Comparison of ENCODE assay signal across 8 cellular contexts in the genomic region with DNA sequence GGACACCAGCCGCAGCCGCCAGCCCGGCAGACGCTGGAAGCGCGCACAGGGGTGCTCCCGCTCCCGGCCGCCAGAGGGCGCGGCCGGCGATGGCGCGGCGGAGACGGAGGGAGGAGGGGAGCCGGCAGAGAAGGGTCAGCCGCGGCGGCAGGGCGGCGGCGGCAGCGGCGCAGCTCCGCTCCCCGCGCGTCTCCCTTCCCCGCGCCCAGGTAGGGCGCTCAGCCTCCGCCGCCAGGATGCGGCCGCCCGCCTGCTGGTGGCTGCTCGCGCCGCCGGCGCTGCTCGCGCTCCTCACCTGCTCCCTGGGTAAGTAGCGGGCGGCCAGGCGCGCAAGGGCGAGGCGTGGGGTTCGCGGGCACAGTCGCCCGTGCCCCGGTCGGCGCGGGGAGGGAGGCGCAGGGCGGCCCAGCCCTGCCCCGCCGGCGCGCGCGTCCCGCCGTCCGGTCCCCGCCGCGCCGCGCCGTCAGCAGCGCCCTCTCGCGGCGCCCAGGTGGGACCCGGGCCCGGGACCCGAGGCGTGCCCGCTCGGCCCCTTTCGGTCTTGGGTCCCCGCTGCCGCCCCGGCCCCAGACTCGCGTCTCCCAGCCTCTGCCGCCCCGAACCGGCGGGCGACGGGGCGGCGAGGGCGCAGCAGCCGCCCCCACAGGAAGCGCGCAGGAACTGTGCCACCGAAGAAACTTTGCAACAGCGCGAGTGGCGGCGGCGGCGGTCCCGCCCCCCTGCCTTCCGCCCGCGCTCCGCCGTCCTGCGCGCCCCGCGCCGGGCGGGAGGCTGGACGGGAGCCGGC. TPM values are rescaled to one million over a fixed set of nuclear protein-coding genes. Genes with fewer than 3 reads are reported as not detected.
DNase-seq lines count a peak whose midpoint lies in the region; ATAC-seq, FAIRE-seq and TF ChIP-seq lines count a peak whose summit lies in the region.

A gene (plus strand): TSS at position 127 of the 787 bp plus-strand sequence. CDS start 110 bp downstream, at position 237.

- H3K4me3 ChIP-seq in right atrium auricular region, result peak within 1 kb of the TSS; percentile 73 to 84

- ATAC-seq in T-helper 17 cell, result peak; percentile 83

- H3K27me3 Mint-ChIP-seq in HFFc6 (ENCODE audit: insufficient read depth), result no peaks in the 10 kb centered on the region
- peaks cover 4% of the 10 kb centered on the region for H3K27me3 Mint-ChIP-seq in T-helper 17 cell

- H3K36me3 ChIP-seq in right atrium auricular region, result no peaks in the 10 kb centered on the region

- peaks cover 47% of the 10 kb centered on the region for H3K4me1 Mint-ChIP-seq in HFFc6 (ENCODE audit: low read depth)
- H3K4me1 Mint-ChIP-seq in T-helper 17 cell, result peaks cover 28% of the 10 kb centered on the region

- H3K27ac ChIP-seq in angular gyrus (ENCODE audit: low read depth, low read length), result peak within 1 kb of the TSS; percentile 91
- H3K27ac ChIP-seq in right atrium auricular region, result peak within 1 kb of the TSS; percentile 93 to 94

- no peaks in the 10 kb centered on the region for H3K27me3 ChIP-seq in right atrium auricular region

- no peak for FAIRE-seq in urothelium cell line (lab: Jason Lieb, UNC)

- H3K9me3 Mint-ChIP-seq in HFFc6, result no peaks in the 10 kb centered on the region

- peak within 1 kb of the TSS; percentile 62 for H3K27ac Mint-ChIP-seq in HFFc6
- H3K27ac Mint-ChIP-seq in T-helper 17 cell, result peak within 1 kb of the TSS; percentile 87

- H3K4me3 Mint-ChIP-seq in HFFc6 (peak within 1 kb of the TSS; percentile 82), T-helper 17 cell (peak within 1 kb of the TSS; percentile 93)

- H3K4me1 ChIP-seq in right atrium auricular region, result peaks cover 0 to 42% of the 10 kb centered on the region in 2 donors

- no peaks in the 10 kb centered on the region for H3K9me3 ChIP-seq in T-helper 17 cell (ENCODE audit: control insufficient read depth, low read length, poor library complexity, severe bottlenecking)
- no peaks in the 10 kb centered on the region for H3K9me3 ChIP-seq in right atrium auricular region

- peak; percentile 86 for TF ChIP-seq CTCF in GM12873 (IDR thresholded peaks at IDR 0.05; ENCODE audit: insufficient read depth, low read depth, low read length, missing control alignments)
- peak; percentile 93 for TF ChIP-seq CTCF in HFFc6 (IDR thresholded peaks at IDR 0.05)
- peak; percentile 72 to 88 for TF ChIP-seq CTCF in right atrium auricular region (IDR thresholded peaks at IDR 0.05)

- H3K36me3 Mint-ChIP-seq in HFFc6 (ENCODE audit: low read depth) (no peaks in the 10 kb centered on the region), T-helper 17 cell (ENCODE audit: low read depth) (peaks cover 4% of the 10 kb centered on the region)

- peak; percentile 48 for DNase-seq in HFFc6
- peak; percentile 83 for DNase-seq in NAMALWA (ENCODE audit: low spot score)
- peak; percentile 73 to 80 (median 76) for DNase-seq in T-helper 17 cell
- peak; percentile 68 for DNase-seq in right atrium auricular region (ENCODE audit: low spot score)
- DNase-seq in pulmonary artery endothelial cell (ENCODE audit: low read depth, low spot score), result peak; percentile 32
- peak; percentile 87 for DNase-seq in urothelium cell line (ENCODE audit: low spot score)

RNA-seq across cellular contexts. Expression of the gene that starts here (rescaled TPM):
- total RNA-seq in HFFc6 (2021; fragmentation: NEBNext Ultra II Directional; extraction: Animal tissue kit (Norgen Biotek cat#: 25700)), result 1 to 10 TPM; 5.0 to 7.5 (median 6.9) TPM
- total RNA-seq in T-helper 17 cell, result 1 to 10 TPM; 5.0 to 6.2 TPM
- total RNA-seq in right atrium auricular region, result 10 to 100 TPM; 18.2 to 40.2 TPM
- total RNA-seq in pulmonary artery endothelial cell, result 18.9 and 20.2 TPM in 2 replicates

Comparison
In these comparisons a context has a peak if more than half of its experiments do, and no peak if none do; other contexts are left out.
1. Peak in every context shown above with its lines: DNase-seq, ATAC-seq, H3K4me3 ChIP-seq and H3K27ac ChIP-seq.
2. DNase-seq: peak in every context shown above with its lines; median percentile 87 in urothelium cell line; 83 in NAMALWA; 76 in T-helper 17 cell; 68 in right atrium auricular region; 48 in HFFc6; 32 in pulmonary artery endothelial cell.